In the genomic region with DNA sequence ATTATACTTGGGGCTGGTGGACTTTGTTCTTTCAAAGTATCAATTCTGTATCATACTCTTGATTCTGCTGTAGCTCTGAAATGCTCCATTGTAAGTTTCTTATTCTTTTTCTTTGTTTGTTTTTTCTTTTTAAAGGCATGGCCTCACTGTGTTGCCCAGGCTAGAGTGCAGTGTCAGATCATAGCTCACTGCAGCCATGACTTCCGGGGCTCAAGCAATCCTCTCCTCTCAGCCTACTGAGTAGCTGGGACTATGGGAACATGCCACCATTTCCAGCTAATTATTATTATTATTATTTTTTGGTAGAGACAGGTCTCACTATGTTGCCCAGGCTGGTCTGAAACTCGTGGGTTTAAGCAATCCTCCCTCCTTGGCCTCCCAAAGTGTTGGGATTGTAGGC, we compare ENCODE assay signal across 12 cellular contexts. TPM values are rescaled to one million over a fixed set of nuclear protein-coding genes. Genes with fewer than 3 reads are reported as not detected.
DNase-seq lines count a peak whose midpoint lies in the region; ATAC-seq and TF ChIP-seq lines count a peak whose summit lies in the region.
"Had no signal": no experiment of that assay in that cellular context is flagged by ENCODE, and none has a peak within 500 bp of the region (broad histone marks: within the 10 kb centered on the region; RNA-seq: fewer than 3 reads in every experiment).

No MANE protein-coding gene starts in this region.

- no peak for ATAC-seq in activated CD4-positive, alpha-beta T cell treated with anti-CD3 and anti-CD28 coated beads for 36 hours

- H3K36me3 ChIP-seq in parathyroid adenoma (ENCODE audit: control insufficient read depth, insufficient read depth, low read length) = no peaks in the 10 kb centered on the region
- no peaks in the 10 kb centered on the region for H3K36me3 ChIP-seq in stomach

- no peak for TF ChIP-seq CTCF in parathyroid adenoma (IDR thresholded peaks at IDR 0.05)
- TF ChIP-seq CTCF in stomach (IDR thresholded peaks at IDR 0.05) = no peak

- no peak overlapping the region for H3K4me2 ChIP-seq in parathyroid adenoma (ENCODE audit: low read length)

- H3K36me3 Mint-ChIP-seq in activated CD4-positive, alpha-beta T cell treated with anti-CD3 and anti-CD28 coated beads for 36 hours (ENCODE audit: low read depth) = no peaks in the 10 kb centered on the region
- H3K36me3 Mint-ChIP-seq in activated CD4-positive, alpha-beta T cell treated with anti-CD3 and anti-CD28 coated beads, Interleukin-2, amount 10 ng/mL, durations not matched to agents 7 days and 5 days (ENCODE audit: low read depth) = no peaks in the 10 kb centered on the region

- H3K27ac ChIP-seq in parathyroid adenoma (no peak overlapping the region), stomach (no peak overlapping the region)
- H3K27ac ChIP-seq: 22Rv1, GM23248 had no signal

- 50 to 70% (median 60%) methylated on average over 2 of the region's 2 CpGs for WGBS in stomach, 5 donors

- no peak for TF ChIP-seq POLR2A in stomach (IDR thresholded peaks at IDR 0.05)

- no peaks in the 10 kb centered on the region for H3K9me3 Mint-ChIP-seq in activated CD4-positive, alpha-beta T cell treated with anti-CD3 and anti-CD28 coated beads for 36 hours (ENCODE audit: low read depth)
- H3K9me3 Mint-ChIP-seq in activated CD4-positive, alpha-beta T cell treated with anti-CD3 and anti-CD28 coated beads, Interleukin-2, amount 10 ng/mL, durations not matched to agents 7 days and 5 days = no peaks in the 10 kb centered on the region

- peak overlapping the region; percentile 1 for H2AFZ ChIP-seq in parathyroid adenoma
- H2AFZ ChIP-seq: GM23248 had no signal

- H3K4me1 ChIP-seq in parathyroid adenoma = peaks cover 5% of the 10 kb centered on the region
- peaks cover 0 to under 1% (median under 1%) of the 10 kb centered on the region in 4 donors for H3K4me1 ChIP-seq in stomach

- H3K4me3 Mint-ChIP-seq in activated CD4-positive, alpha-beta T cell treated with anti-CD3 and anti-CD28 coated beads for 36 hours = no peak overlapping the region
- no peak overlapping the region for H3K4me3 Mint-ChIP-seq in activated CD4-positive, alpha-beta T cell treated with anti-CD3 and anti-CD28 coated beads, Interleukin-2, amount 10 ng/mL, durations not matched to agents 7 days and 5 days

- H3K79me2 ChIP-seq in parathyroid adenoma = no peaks in the 10 kb centered on the region

- no peak overlapping the region for H3K9ac ChIP-seq in parathyroid adenoma
- H3K9ac ChIP-seq: GM23248 had no signal

- H3K4me3 ChIP-seq in parathyroid adenoma (ENCODE audit: low read depth, low read length) = no peak overlapping the region
- H3K4me3 ChIP-seq in stomach = no peak overlapping the region
- H3K4me3 ChIP-seq: GM23248 had no signal

- no peaks in the 10 kb centered on the region for H3K4me1 Mint-ChIP-seq in activated CD4-positive, alpha-beta T cell treated with anti-CD3 and anti-CD28 coated beads for 36 hours
- H3K4me1 Mint-ChIP-seq in activated CD4-positive, alpha-beta T cell treated with anti-CD3 and anti-CD28 coated beads, Interleukin-2, amount 10 ng/mL, durations not matched to agents 7 days and 5 days = peaks cover 3% of the 10 kb centered on the region

- TF ChIP-seq EP300 in stomach (IDR thresholded peaks at IDR 0.05) = no peak

- H3K27me3 ChIP-seq in parathyroid adenoma (ENCODE audit: control insufficient read depth, insufficient read depth, low read length) (no peaks in the 10 kb centered on the region), stomach (peaks cover 0 to 17% (median 5%) of the 10 kb centered on the region in 3 donors)

- H3K27me3 Mint-ChIP-seq in activated CD4-positive, alpha-beta T cell treated with anti-CD3 and anti-CD28 coated beads for 36 hours = no peaks in the 10 kb centered on the region
- peaks cover 2% of the 10 kb centered on the region for H3K27me3 Mint-ChIP-seq in activated CD4-positive, alpha-beta T cell treated with anti-CD3 and anti-CD28 coated beads, Interleukin-2, amount 10 ng/mL, durations not matched to agents 7 days and 5 days

- H3K9me3 ChIP-seq in parathyroid adenoma (ENCODE audit: control insufficient read depth, low read length) (no peaks in the 10 kb centered on the region), stomach (no peaks in the 10 kb centered on the region)

- POLR2A ChIA-PET in activated CD4-positive, alpha-beta T cell treated with anti-CD3 and anti-CD28 coated beads for 36 hours (lab: Charles Lee) = interaction anchor here (0.7 kb wide), 1 partner anchor 141 kb away, joined by 5 read pairs; no protein-coding TSS in a partner anchor
- POLR2A ChIA-PET in activated CD4-positive, alpha-beta T cell treated with anti-CD3 and anti-CD28 coated beads, Interleukin-2, amount 10 ng/mL, durations not matched to agents 7 days and 5 days (lab: Charles Lee) = no interaction called here

- CTCF ChIA-PET in activated CD4-positive, alpha-beta T cell treated with anti-CD3 and anti-CD28 coated beads for 36 hours (lab: Charles Lee) = interaction anchor here (0.6 to 1.3 kb wide), 4 partner anchors 22 to 774 kb away, joined by 3 to 5 read pairs (median 4); no protein-coding TSS in a partner anchor
- CTCF ChIA-PET in activated CD4-positive, alpha-beta T cell treated with anti-CD3 and anti-CD28 coated beads, Interleukin-2, amount 10 ng/mL, durations not matched to agents 7 days and 5 days (lab: Charles Lee) = interaction anchor here (1.6 kb wide), 1 partner anchor 30 kb away, joined by 3 read pairs; no protein-coding TSS in a partner anchor

- intact Hi-C loops in activated CD4-positive, alpha-beta T cell treated with anti-CD3 and anti-CD28 coated beads for 36 hours (cut with DNase I, micrococcal nuclease) = no loop called here
- intact Hi-C loops in stomach (cut with DNase I; ENCODE audit: low total_unique reads) = loop anchor here (5.0 kb wide), 1 partner anchor 1132 kb away; no protein-coding TSS in a partner anchor

- no peak overlapping the region for H3K27ac Mint-ChIP-seq in activated CD4-positive, alpha-beta T cell treated with anti-CD3 and anti-CD28 coated beads for 36 hours
- no peak overlapping the region for H3K27ac Mint-ChIP-seq in activated CD4-positive, alpha-beta T cell treated with anti-CD3 and anti-CD28 coated beads, Interleukin-2, amount 10 ng/mL, durations not matched to agents 7 days and 5 days

- DNase-seq in activated CD4-positive, alpha-beta T cell treated with anti-CD3 and anti-CD28 coated beads for 36 hours = peak; percentile 1
- no peak for DNase-seq in activated CD4-positive, alpha-beta T cell treated with anti-CD3 and anti-CD28 coated beads, Interleukin-2, amount 10 ng/mL, durations not matched to agents 7 days and 5 days
- peak; percentile 14 for DNase-seq in stomach
- no peak for DNase-seq in H4 (ENCODE audit: low spot score)
- DNase-seq in stimulated activated CD4-positive, alpha-beta T cell treated with anti-CD3 and anti-CD28 coated beads, Interleukin-4, amount 100 ng/mL, for 4 hours = no peak
- no peak for DNase-seq in DMS 273 (lab: John Stamatoyannopoulos, UW; ENCODE audit: unreplicated experiment)
- DNase-seq: DMS 273 treated with DMSO at 0.1 percent for 48 hours, GM23248, H7, IMR-90 had no signal

RNA-seq across cellular contexts. Expression of a gene that starts 38.9 kb away (rescaled TPM):
- total RNA-seq in activated CD4-positive, alpha-beta T cell treated with anti-CD3 and anti-CD28 coated beads for 36 hours = 10 to 100 TPM; 78.3 to 98.0 TPM
- 10 to 100 TPM; 82.1 to 87.1 TPM for total RNA-seq in activated CD4-positive, alpha-beta T cell treated with anti-CD3 and anti-CD28 coated beads, Interleukin-2, amount 10 ng/mL, durations not matched to agents 7 days and 5 days
- 100 to 1,000 TPM in 3 of 5 donors, 10 to 100 TPM in 2; 82.1 to 879 (median 188) TPM for total RNA-seq in stomach
- polyA plus RNA-seq in stomach = 10 to 100 TPM; 34.4 to 76.8 (median 63.4) TPM
- total RNA-seq in H4 (2014; rRNA removed; shearing (Covaris generic)) = 166 and 205 TPM in 2 replicates

Comparison
In these comparisons a context has a peak if more than half of its experiments do, and no peak if none do; other contexts are left out.
1. DNase-seq: peak in activated CD4-positive, alpha-beta T cell treated with anti-CD3 and anti-CD28 coated beads for 36 hours (single experiment) and stomach (single experiment); none in activated CD4-positive, alpha-beta T cell treated with anti-CD3 and anti-CD28 coated beads, Interleukin-2, amount 10 ng/mL, durations not matched to agents 7 days and 5 days (single experiment), H4 (single experiment), stimulated activated CD4-positive, alpha-beta T cell treated with anti-CD3 and anti-CD28 coated beads, Interleukin-4, amount 100 ng/mL, for 4 hours (0 of 2) and DMS 273 (single experiment).